In genomic region chr19:45901912-45902650, GRCh38 we compare ENCODE assay signal across 8 cellular contexts. TPM values are rescaled to one million over a fixed set of nuclear protein-coding genes. Genes with fewer than 3 reads are reported as not detected.
DNase-seq lines count a peak whose midpoint lies in the region; ATAC-seq, FAIRE-seq and TF ChIP-seq lines count a peak whose summit lies in the region.

MYPOP (minus strand) TSS chr19:45902613; CDS start chr19:45901773, 840 bp downstream.

- 0 to 2% (median 1%) methylated on average over 32 to 47 of the region's 47 CpGs for WGBS in psoas muscle, 3 donors

- H3K36me3 ChIP-seq in psoas muscle (ENCODE audit: insufficient read depth in 1 of 2, low read depth in 1 of 2) = peaks cover 0 to 35% of the 10 kb centered on the region in 2 donors

- H3K4me3 Mint-ChIP-seq in activated naive CD4-positive, alpha-beta T cell treated with anti-CD3 and anti-CD28 coated beads for 36 hours = peak within 1 kb of the TSS; percentile 88
- H3K4me3 Mint-ChIP-seq in glutamatergic neuron (ENCODE audit: unreplicated experiment) = peak within 1 kb of the TSS; percentile 96

- peaks cover 16% of the 10 kb centered on the region for H3K4me1 ChIP-seq in psoas muscle

- H3K4me1 Mint-ChIP-seq in activated naive CD4-positive, alpha-beta T cell treated with anti-CD3 and anti-CD28 coated beads for 36 hours (ENCODE audit: low read depth) = peaks cover 12% of the 10 kb centered on the region
- peaks cover 1% of the 10 kb centered on the region for H3K4me1 Mint-ChIP-seq in glutamatergic neuron (ENCODE audit: low read depth, unreplicated experiment)

- ATAC-seq in psoas muscle (peak in 1 of 4 donors; percentile 2), HG03039 (IDR thresholded peaks at IDR 0.05; ENCODE audit: unreplicated experiment) (no peak)

- H3K27ac ChIP-seq in psoas muscle = peak within 1 kb of the TSS; percentile 74

- H3K9me3 Mint-ChIP-seq in activated naive CD4-positive, alpha-beta T cell treated with anti-CD3 and anti-CD28 coated beads for 36 hours = no peaks in the 10 kb centered on the region
- H3K9me3 Mint-ChIP-seq in glutamatergic neuron (ENCODE audit: unreplicated experiment) = peaks cover 13% of the 10 kb centered on the region

- CTCF ChIA-PET in activated naive CD4-positive, alpha-beta T cell treated with anti-CD3 and anti-CD28 coated beads for 36 hours (lab: Charles Lee) = interaction anchor here (0.6 to 2.1 kb wide), 6 partner anchors 16 to 779 kb away, joined by 3 to 9 read pairs (median 5); partner anchors contain the start of genes FOXA3, IRF2BP1 and SYMPK

- DNase-seq in activated naive CD4-positive, alpha-beta T cell treated with anti-CD3 and anti-CD28 coated beads for 36 hours = no peak
- no peak for DNase-seq in activated naive CD4-positive, alpha-beta T cell treated with anti-CD3 and anti-CD28 coated beads, Interleukin-2, amount 50 U/mL, for 16 hours
- DNase-seq in glutamatergic neuron (no peak), psoas muscle (no peak), NOMO-1 (lab: John Stamatoyannopoulos, UW; ENCODE audit: unreplicated experiment in 2 of 2) (no peak), HTR-8/SVneo (ENCODE audit: insufficient read length, low spot score) (no peak)

- intact Hi-C loops in activated naive CD4-positive, alpha-beta T cell treated with anti-CD3 and anti-CD28 coated beads for 36 hours (cut with micrococcal nuclease) = loop anchor here (1.0 to 5.0 kb wide), 7 partner anchors 16 to 361 kb away; partner anchors contain the start of genes CCDC61, FBXO46, IRF2BP1 and MEIOSIN
- intact Hi-C loops in psoas muscle (cut with DNase I) = no loop called here

- FAIRE-seq in HTR-8/SVneo (lab: Jason Lieb, UNC) = no peak

- no peaks in the 10 kb centered on the region for H3K9me3 ChIP-seq in psoas muscle

- H3K4me3 ChIP-seq in WI38 (ENCODE audit: low read depth, low read length) (peak within 1 kb of the TSS; percentile 71), psoas muscle (peak within 1 kb of the TSS; percentile 91)

- H3K36me3 Mint-ChIP-seq in activated naive CD4-positive, alpha-beta T cell treated with anti-CD3 and anti-CD28 coated beads for 36 hours (ENCODE audit: low read depth) = peaks cover 4% of the 10 kb centered on the region
- H3K36me3 Mint-ChIP-seq in glutamatergic neuron (ENCODE audit: unreplicated experiment) = peaks cover 10% of the 10 kb centered on the region

- H3K27me3 ChIP-seq in psoas muscle (ENCODE audit: insufficient read depth in 3 of 3, low read length in 2 of 3) = no peaks in the 10 kb centered on the region

- H3K27ac Mint-ChIP-seq in activated naive CD4-positive, alpha-beta T cell treated with anti-CD3 and anti-CD28 coated beads for 36 hours = peak within 1 kb of the TSS; percentile 71
- peak within 1 kb of the TSS; percentile 72 for H3K27ac Mint-ChIP-seq in glutamatergic neuron (ENCODE audit: unreplicated experiment)

- H3K27me3 Mint-ChIP-seq in activated naive CD4-positive, alpha-beta T cell treated with anti-CD3 and anti-CD28 coated beads for 36 hours (ENCODE audit: low read depth) = no peaks in the 10 kb centered on the region
- peaks cover 13% of the 10 kb centered on the region for H3K27me3 Mint-ChIP-seq in glutamatergic neuron (ENCODE audit: unreplicated experiment)

- no peak for TF ChIP-seq CTCF in WI38 (IDR thresholded peaks at IDR 0.05; ENCODE audit: low read depth, low read length)
- TF ChIP-seq CTCF in glutamatergic neuron (IDR thresholded peaks at IDR 0.05; ENCODE audit: partially characterized antibody, unreplicated experiment) = no peak
- TF ChIP-seq CTCF in psoas muscle (IDR thresholded peaks at IDR 0.05) = no peak

RNA-seq across cellular contexts. Expression of gene MYPOP, which starts in this region (rescaled TPM):
- 1 to 10 TPM; 4.5 to 4.8 TPM for total RNA-seq in activated naive CD4-positive, alpha-beta T cell treated with anti-CD3 and anti-CD28 coated beads for 36 hours
- 7.1 TPM for total RNA-seq in glutamatergic neuron (ENCODE audit: unreplicated experiment)
- total RNA-seq in psoas muscle = 10 to 100 TPM; 11.3 to 14.8 (median 13.1) TPM
- 10 to 100 TPM; 10.6 to 20.7 (median 11.0) TPM for polyA plus RNA-seq in psoas muscle
